ENCODE assay signal across 1 cellular context in genomic region chr9:133335924-133336811, GRCh38.
TF ChIP-seq lines count a peak whose summit lies in the region.

Gene SURF6 (minus strand): TSS chr9:133336188. CDS start chr9:133336132, 56 bp downstream.

TF ChIP-seq in HEK293, 187 proteins besides CTCF, POLR2A, EP300 and RAD21 (continued from another document and continues in another):
- TF ChIP-seq PATZ1 (tag by site-specific recombination; IDR thresholded peaks at IDR 0.05) (peak; percentile 94), PRDM10 (tag by site-specific recombination; IDR thresholded peaks at IDR 0.05) (no peak; the same call in none of the 2 replicates), ZNF184 (tag by site-specific recombination; IDR thresholded peaks at IDR 0.05) (no peak; the same call in 1 of the 2 replicates), KLF1 (tag by site-specific recombination; IDR thresholded peaks at IDR 0.05) (peak; percentile 87), ZNF169 (tag by site-specific recombination; IDR thresholded peaks at IDR 0.05) (no peak), ZBTB6 (tag by site-specific recombination; IDR thresholded peaks at IDR 0.05) (peak; percentile 89), ZNF677 (tag by site-specific recombination; IDR thresholded peaks at IDR 0.05) (no peak), ZNF549 (tag by site-specific recombination; IDR thresholded peaks at IDR 0.05) (no peak), ZNF600 (tag by site-specific recombination; IDR thresholded peaks at IDR 0.05) (no peak), GLI4 (tag by site-specific recombination; IDR thresholded peaks at IDR 0.05) (no peak), ZSCAN16 (tag by site-specific recombination; IDR thresholded peaks at IDR 0.05) (no peak), ZNF138 (tag by site-specific recombination; IDR thresholded peaks at IDR 0.05; ENCODE audit: borderline replicate concordance) (no peak), ZNF558 (tag by site-specific recombination; IDR thresholded peaks at IDR 0.05) (no peak), ZBTB21 (tag by site-specific recombination; IDR thresholded peaks at IDR 0.05) (no peak), ZNF133 (tag by site-specific recombination; IDR thresholded peaks at IDR 0.05) (no peak), ZNF10 (tag by site-specific recombination; IDR thresholded peaks at IDR 0.05) (peak; percentile 11; the same call in 1 of the 2 replicates), AEBP2 (tag by site-specific recombination; IDR thresholded peaks at IDR 0.05; ENCODE audit: borderline replicate concordance) (no peak), ZNF837 (tag by site-specific recombination; IDR thresholded peaks at IDR 0.05) (no peak), KLF7 (tag by site-specific recombination; IDR thresholded peaks at IDR 0.05; ENCODE audit: borderline replicate concordance) (no peak; the same call in 1 of the 2 replicates), ZNF416 (tag by site-specific recombination; IDR thresholded peaks at IDR 0.05) (no peak), ZNF473 (tag by site-specific recombination; IDR thresholded peaks at IDR 0.05) (no peak), ZNF514 (tag by site-specific recombination; IDR thresholded peaks at IDR 0.05) (no peak), YY1 (tag by site-specific recombination; IDR thresholded peaks at IDR 0.05) (peak; percentile 88), GFI1B (tag by site-specific recombination; IDR thresholded peaks at IDR 0.05) (no peak), ZNF404 (tag by site-specific recombination; IDR thresholded peaks at IDR 0.05) (no peak), ZNF621 (tag by site-specific recombination; IDR thresholded peaks at IDR 0.05) (no peak), MZF1 (tag by site-specific recombination; IDR thresholded peaks at IDR 0.05; ENCODE audit: borderline replicate concordance) (no peak), ZNF777 (tag by site-specific recombination; IDR thresholded peaks at IDR 0.05; ENCODE audit: borderline replicate concordance) (no peak), ZNF221 (tag by site-specific recombination; IDR thresholded peaks at IDR 0.05; ENCODE audit: borderline replicate concordance) (no peak), TCF7L2 (IDR thresholded peaks at IDR 0.05; ENCODE audit: borderline replicate concordance, low read depth, low read length) (no peak), ZNF830 (tag by site-specific recombination; IDR thresholded peaks at IDR 0.05; ENCODE audit: low read depth) (no peak), ZNF362 (tag by site-specific recombination; IDR thresholded peaks at IDR 0.05) (no peak; the same call in 1 of the 2 replicates), ZNF48 (tag by site-specific recombination; IDR thresholded peaks at IDR 0.05) (no peak), ZNF701 (tag by site-specific recombination; IDR thresholded peaks at IDR 0.05) (no peak), ZNF335 (tag by site-specific recombination; conservative IDR thresholded peaks at IDR 0.05) (peak; percentile 85), ZNF223 (tag by site-specific recombination; IDR thresholded peaks at IDR 0.05) (no peak), ZNF664 (tag by site-specific recombination; IDR thresholded peaks at IDR 0.05) (no peak), MYNN (tag by site-specific recombination; IDR thresholded peaks at IDR 0.05; ENCODE audit: borderline replicate concordance) (no peak), GLI2 (tag by site-specific recombination; IDR thresholded peaks at IDR 0.05; ENCODE audit: borderline replicate concordance, low read depth) (no peak; the same call in 1 of the 2 replicates), ZNF350 (tag by site-specific recombination; IDR thresholded peaks at IDR 0.05) (no peak), ELK4 (IDR thresholded peaks at IDR 0.05; ENCODE audit: borderline replicate concordance, low read depth, low read length) (peak; percentile 98), ZNF747 (tag by site-specific recombination; IDR thresholded peaks at IDR 0.05) (no peak), OSR2 (tag by site-specific recombination; IDR thresholded peaks at IDR 0.05) (no peak), ZNF423 (tag by site-specific recombination; IDR thresholded peaks at IDR 0.05) (peak; percentile 73; the same call in 1 of the 2 replicates), ZBTB49 (tag by site-specific recombination; IDR thresholded peaks at IDR 0.05; ENCODE audit: low read depth) (no peak), ZBTB8A (tag by site-specific recombination; IDR thresholded peaks at IDR 0.05) (peak; percentile 69), KLF8 (tag by site-specific recombination; IDR thresholded peaks at IDR 0.05) (peak; percentile 90; the same call in 1 of the 2 replicates), PBX3 (CRISPR knock-in tag; IDR thresholded peaks at IDR 0.05) (no peak; the same call in 1 of the 2 replicates), SCRT1 (tag by site-specific recombination; IDR thresholded peaks at IDR 0.05; ENCODE audit: borderline replicate concordance) (no peak), ZSCAN23 (tag by site-specific recombination; IDR thresholded peaks at IDR 0.05) (peak; percentile 41; the same call in 1 of the 2 replicates), ZNF629 (tag by site-specific recombination; IDR thresholded peaks at IDR 0.05) (peak; percentile 80), ATF2 (tag by site-specific recombination; IDR thresholded peaks at IDR 0.05; ENCODE audit: low read depth) (no peak), ZNF670 (tag by site-specific recombination; IDR thresholded peaks at IDR 0.05; ENCODE audit: low read depth) (no peak), REPIN1 (tag by site-specific recombination; IDR thresholded peaks at IDR 0.05; ENCODE audit: low read depth) (no peak), ZNF624 (tag by site-specific recombination; IDR thresholded peaks at IDR 0.05) (no peak), IKZF3 (tag by site-specific recombination; IDR thresholded peaks at IDR 0.05) (no peak), WT1 (tag by site-specific recombination; IDR thresholded peaks at IDR 0.05) (no peak; the same call in 1 of the 2 replicates), BCL11B (tag by site-specific recombination; IDR thresholded peaks at IDR 0.05; ENCODE audit: low read depth) (peak; percentile 58; the same call in 1 of the 2 replicates)
